Comparison of ENCODE assay signal across 1 cellular context in the genomic region with DNA sequence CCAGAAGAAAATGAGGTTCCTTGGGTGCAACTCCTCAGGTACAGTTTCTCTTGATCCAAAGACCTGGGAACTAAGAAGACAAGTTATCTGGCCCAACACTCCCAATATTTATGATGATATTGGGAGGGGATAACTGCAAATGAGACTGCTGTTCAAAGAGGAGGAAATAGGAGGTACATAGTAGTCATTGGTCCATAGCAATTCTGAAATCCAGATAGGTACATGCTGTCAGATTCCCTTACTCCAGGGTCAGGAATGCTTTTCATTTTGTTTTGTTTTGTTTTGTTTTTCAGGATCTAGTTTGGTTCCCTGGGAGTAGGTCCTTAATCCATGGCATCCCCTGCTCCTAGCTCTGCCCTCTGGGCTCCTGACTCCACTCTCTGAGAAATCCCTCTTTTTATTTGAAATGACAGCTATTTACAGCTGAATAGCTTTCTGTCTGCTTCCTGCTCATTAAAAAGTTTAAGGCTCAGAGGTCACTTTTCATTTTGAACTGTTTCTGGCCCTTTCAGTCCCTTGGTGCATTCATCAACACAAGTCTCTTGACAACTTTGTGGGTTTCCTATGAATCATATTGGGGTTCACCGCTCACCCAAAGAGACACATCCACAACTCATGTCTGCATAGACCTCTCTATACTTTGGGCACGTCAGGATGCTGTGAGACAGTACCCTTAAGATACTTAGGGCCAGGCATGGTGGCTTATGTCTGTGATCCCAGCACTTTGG.
TF ChIP-seq lines count a peak whose summit lies in the region.

No MANE protein-coding gene starts in this region.

TF ChIP-seq in HEK293, 187 proteins besides CTCF, POLR2A, EP300 and RAD21 (continued from another document):
- no peak for TF ChIP-seq ZNF610 (tag by site-specific recombination; IDR thresholded peaks at IDR 0.05; ENCODE audit: borderline replicate concordance)
- TF ChIP-seq ZNF629 (tag by site-specific recombination; IDR thresholded peaks at IDR 0.05): no peak
- TF ChIP-seq SETDB1 (IDR thresholded peaks at IDR 0.05; ENCODE audit: insufficient read length, low read length): peak; percentile 63
- no peak for TF ChIP-seq ZNF214 (tag by site-specific recombination; IDR thresholded peaks at IDR 0.05; ENCODE audit: borderline replicate concordance)
- TF ChIP-seq, protein P1, sequence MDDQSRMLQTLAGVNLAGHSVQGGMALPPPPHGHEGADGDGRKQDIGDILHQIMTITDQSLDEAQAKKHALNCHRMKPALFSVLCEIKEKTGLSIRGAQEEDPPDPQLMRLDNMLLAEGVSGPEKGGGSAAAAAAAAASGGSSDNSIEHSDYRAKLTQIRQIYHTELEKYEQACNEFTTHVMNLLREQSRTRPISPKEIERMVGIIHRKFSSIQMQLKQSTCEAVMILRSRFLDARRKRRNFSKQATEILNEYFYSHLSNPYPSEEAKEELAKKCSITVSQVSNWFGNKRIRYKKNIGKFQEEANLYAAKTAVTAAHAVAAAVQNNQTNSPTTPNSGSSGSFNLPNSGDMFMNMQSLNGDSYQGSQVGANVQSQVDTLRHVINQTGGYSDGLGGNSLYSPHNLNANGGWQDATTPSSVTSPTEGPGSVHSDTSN (CRISPR knock-in tag; IDR thresholded peaks at IDR 0.05): no peak
- no peak for TF ChIP-seq ZNF76 (tag by site-specific recombination; IDR thresholded peaks at IDR 0.05; ENCODE audit: borderline replicate concordance, low read depth)
